6 cellular contexts compared by ENCODE assay signal in the genomic region with DNA sequence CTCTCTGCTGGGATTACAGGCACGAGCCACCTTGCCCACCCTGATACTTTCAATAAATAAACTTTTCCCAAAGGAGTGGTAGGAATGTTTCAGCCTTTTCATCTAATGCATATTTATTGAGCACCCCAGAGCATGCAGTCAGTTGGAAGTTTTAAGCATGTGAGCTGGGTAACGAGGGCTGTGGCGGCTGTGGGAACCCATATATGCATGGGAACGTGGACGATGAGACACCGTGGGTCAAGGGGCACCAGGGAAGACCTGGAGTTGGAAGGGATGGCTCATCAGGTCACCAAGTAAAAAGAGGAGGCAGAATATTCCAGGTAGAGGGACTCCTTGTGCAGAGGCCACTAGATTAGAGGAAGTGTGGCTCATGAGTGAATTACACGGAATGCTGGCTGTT.
"Had no signal": no experiment of that assay in that cellular context is flagged by ENCODE, and none has a peak within 500 bp of the region (broad histone marks: within the 10 kb centered on the region; RNA-seq: fewer than 3 reads in every experiment).

No MANE protein-coding gene starts in this region.

- H3K9me3 Mint-ChIP-seq: nephron had no signal

- DNase-seq: aorta, foreskin fibroblast, right cardiac atrium, T1000, upper lobe of right lung had no signal
